Comparison of ENCODE assay signal across 23 cellular contexts in genomic region chr2:125796784-125797183, GRCh38.
DNase-seq lines count a peak whose midpoint lies in the region; ATAC-seq, FAIRE-seq and TF ChIP-seq lines count a peak whose summit lies in the region.
"Had no signal": no experiment of that assay in that cellular context is flagged by ENCODE, and none has a peak within 500 bp of the region (broad histone marks: within the 10 kb centered on the region; RNA-seq: fewer than 3 reads in every experiment).

No MANE protein-coding gene starts in this region.

- no peak overlapping the region for H2AFZ ChIP-seq in K562 (ENCODE audit: low read depth, low read length)

- FAIRE-seq in A204.1 (lab: Jason Lieb, UNC) (peak; percentile 23), K562 (lab: Jason Lieb, UNC) (no peak), frontal cortex (lab: Jason Lieb, UNC) (peak; percentile 50), small intestine (lab: Jason Lieb, UNC) (peak; percentile 19)
- FAIRE-seq: D721Med, G401.6, GM12891, GM19239 had no signal

- no peak for TF ChIP-seq RAD21 in K562 (CRISPR knock-in tag; conservative IDR thresholded peaks at IDR 0.05 in 1 of 2, IDR thresholded peaks at IDR 0.05 in 1 of 2)

- BruUV-seq in K562 (replicated peaks; lab: Mats Ljungman, UMichigan), result no TSS peak

- intact Hi-C loops in K562 (cut with micrococcal nuclease), result no loop called here

- TF ChIP-seq POLR2A in K562 (conservative IDR thresholded peaks at IDR 0.05) (no peak), Peyer's patch (IDR thresholded peaks at IDR 0.05) (no peak)

- no peaks in the 10 kb centered on the region for H4K20me1 ChIP-seq in K562 (replicated peaks; ENCODE audit: control insufficient read depth, insufficient read depth, low read length)
- H4K20me1 ChIP-seq: BLaER1 had no signal

- H3K9me3 ChIP-seq in K562 (replicated peaks; ENCODE audit: control insufficient read depth, insufficient read depth, low read depth, low read length), result no peaks in the 10 kb centered on the region
- H3K9me3 ChIP-seq in small intestine (ENCODE audit: control insufficient read depth, low read depth), result no peaks in the 10 kb centered on the region
- H3K9me3 ChIP-seq in Peyer's patch, result no peaks in the 10 kb centered on the region
- H3K9me3 ChIP-seq: BE2C, Caco-2 had no signal

- POLR2A ChIA-PET in K562 (lab: Yijun Ruan, JAX), result no interaction called here

- in situ Hi-C loops in K562 (cut with MboI), result no loop called here

- H3K4me3 ChIP-seq in K562 (no peak overlapping the region), small intestine (ENCODE audit: low read depth in 1 of 2, low read length in 2 of 2) (no peak overlapping the region), Peyer's patch (no peak overlapping the region)
- H3K4me3 ChIP-seq: BLaER1 had no signal

- no peaks in the 10 kb centered on the region for H3K4me1 ChIP-seq in K562 (replicated peaks in 1 of 2; ENCODE audit: control insufficient read depth in 2 of 2, insufficient read depth in 2 of 2, low read length in 2 of 2)
- H3K4me1 ChIP-seq in small intestine (ENCODE audit: control insufficient read depth in 2 of 2, insufficient read depth in 1 of 2, low read depth in 1 of 2, low read length in 1 of 2), result no peaks in the 10 kb centered on the region
- no peaks in the 10 kb centered on the region for H3K4me1 ChIP-seq in Peyer's patch
- H3K4me1 ChIP-seq: BE2C, BLaER1, Caco-2 had no signal

- DNase-seq in K562 (ENCODE audit: extremely low read depth in 1 of 4, low spot score in 3 of 4) (no peak), frontal cortex (ENCODE audit: low spot score in 2 of 2) (no peak), small intestine (no peak), Peyer's patch (no peak), COR-L47 (lab: John Stamatoyannopoulos, UW) (no peak)
- no peak for DNase-seq in activated CD4-positive, alpha-beta T cell treated with anti-CD3 and anti-CD28 coated beads, Interleukin-2, amount 50 U/mL, for 48 hours
- DNase-seq: 8988T; ACHN; BE2C; C1 segment of cervical spinal cord; Caco-2; Calu3; CD4-positive, alpha-beta memory T cell; CD4-positive, CD25-positive, alpha-beta regulatory T cell; CD8-positive, alpha-beta memory T cell; DMS79 treated with DMSO at 0.1 percent for 48 hours; GF-D8 had no signal

- no peak for ATAC-seq in K562

- 0% methylated on average over 1 of the region's 1 CpG for WGBS in K562 (ENCODE audit: insufficient coverage, low coverage, missing lambda C conversion rate)
- 77 to 91% (median 86%) methylated on average over 1 of the region's 1 CpG for WGBS in small intestine, 3 donors

- TF ChIP-seq EP300 in K562 (IDR thresholded peaks at IDR 0.05; ENCODE audit: low read length), result no peak

- H3K27me3 ChIP-seq in K562 (ENCODE audit: control insufficient read depth in 2 of 2, insufficient read depth in 2 of 2, low read length in 2 of 2), result no peaks in the 10 kb centered on the region
- H3K27me3 ChIP-seq in small intestine (ENCODE audit: control insufficient read depth in 2 of 2, insufficient read depth in 2 of 2, low read length in 2 of 2), result no peaks in the 10 kb centered on the region
- no peaks in the 10 kb centered on the region for H3K27me3 ChIP-seq in Peyer's patch
- H3K27me3 ChIP-seq: BE2C, BLaER1 had no signal

- H3K27ac ChIP-seq in K562 (ENCODE audit: extremely low read depth, low read depth, low read length) (no peak overlapping the region), small intestine (ENCODE audit: low read depth in 1 of 2, low read length in 1 of 2) (no peak overlapping the region), Peyer's patch (no peak overlapping the region)
- H3K27ac ChIP-seq: BLaER1 had no signal

- H3K4me2 ChIP-seq in K562 (ENCODE audit: insufficient read depth, low read length), result no peak overlapping the region
- H3K4me2 ChIP-seq: BLaER1 had no signal

- H3K9me1 ChIP-seq in K562 (ENCODE audit: control insufficient read depth, insufficient read depth, low read length), result no peaks in the 10 kb centered on the region

- H3K36me3 ChIP-seq in K562 (ENCODE audit: control insufficient read depth, insufficient read depth, low read length), result no peaks in the 10 kb centered on the region
- no peaks in the 10 kb centered on the region for H3K36me3 ChIP-seq in small intestine (ENCODE audit: control insufficient read depth in 2 of 2, insufficient read depth in 2 of 2, low read length in 2 of 2)
- H3K36me3 ChIP-seq in Peyer's patch, result no peaks in the 10 kb centered on the region
- H3K36me3 ChIP-seq: BE2C, BLaER1 had no signal

- no peak overlapping the region for H3K9ac ChIP-seq in K562 (ENCODE audit: insufficient read depth in 1 of 2, low read depth in 2 of 2, low read length in 2 of 2)
- H3K9ac ChIP-seq: BLaER1 had no signal

- CTCF ChIA-PET in K562 (lab: Yijun Ruan, JAX; ENCODE audit: low intra/inter-chr PET ratio), result no interaction called here

- TF ChIP-seq CTCF in K562 (IDR thresholded peaks at IDR 0.05 in 2 of 3, conservative IDR thresholded peaks at IDR 0.05 in 1 of 3; ENCODE audit: insufficient read depth in 2 of 3, low read depth in 1 of 3, low read length in 3 of 3), result no peak
- TF ChIP-seq CTCF in Peyer's patch (IDR thresholded peaks at IDR 0.05), result no peak

- H3K79me2 ChIP-seq in K562 (ENCODE audit: control insufficient read depth, insufficient read depth, low read length), result no peaks in the 10 kb centered on the region

TF ChIP-seq in K562, 482 proteins besides CTCF, POLR2A, EP300 and RAD21:
- TF ChIP-seq NFIC (IDR thresholded peaks at IDR 0.05) (peak; percentile 86), ZNF324 (CRISPR knock-in tag; IDR thresholded peaks at IDR 0.05) (no peak), NFIX (CRISPR knock-in tag; IDR thresholded peaks at IDR 0.05; ENCODE audit: low read depth) (peak; percentile 66), CREB3 (tag; conservative IDR thresholded peaks at IDR 0.05; ENCODE audit: low read depth) (no peak), PCBP2 (IDR thresholded peaks at IDR 0.05; ENCODE audit: low read depth, low read length, poor library complexity, severe bottlenecking) (peak; percentile 15), ZNF121 (CRISPR knock-in tag; conservative IDR thresholded peaks at IDR 0.05) (no peak)
